ENCODE assay signal across 32 cellular contexts in the genomic region with DNA sequence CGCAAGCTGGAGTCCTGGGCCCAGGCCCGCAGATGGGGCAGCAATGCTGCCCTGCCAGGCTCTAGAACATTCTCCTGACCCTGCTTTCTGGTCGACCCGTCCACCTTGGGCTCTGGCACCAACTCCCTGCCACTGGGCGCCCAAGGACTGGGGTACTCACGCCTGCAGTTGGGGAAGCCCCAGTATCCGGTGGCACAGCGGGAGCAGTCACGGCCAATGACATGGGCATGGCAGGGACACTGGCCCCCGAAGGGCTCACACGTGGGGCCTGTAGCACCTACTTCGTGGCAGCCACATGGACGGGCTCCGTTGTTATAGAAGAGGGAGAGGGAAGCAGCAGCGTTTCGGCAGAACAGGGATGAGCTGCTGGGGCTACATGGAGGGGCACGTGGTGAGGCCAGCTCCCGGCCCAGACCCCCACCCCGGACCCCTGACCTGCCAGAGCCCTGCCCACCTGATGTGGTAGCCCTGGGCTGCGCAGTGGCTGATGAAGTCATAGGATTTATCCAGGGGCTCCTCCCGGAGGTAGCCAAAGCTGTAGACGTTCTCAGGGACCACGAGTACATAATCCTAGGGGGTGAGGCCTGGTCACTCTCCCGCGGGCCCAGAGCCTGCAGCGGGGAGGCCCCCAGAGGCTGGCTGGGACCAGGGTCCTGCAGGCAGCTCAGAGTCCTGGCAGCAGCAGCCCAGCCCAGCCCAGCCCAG.
"Had no signal": no experiment of that assay in that cellular context is flagged by ENCODE, and none has a peak within 500 bp of the region (broad histone marks: within the 10 kb centered on the region; RNA-seq: fewer than 3 reads in every experiment).

No MANE protein-coding gene starts in this region.

- H3K36me3 Mint-ChIP-seq: activated CD4-positive, alpha-beta memory T cell treated with anti-CD3 and anti-CD28 coated beads for 36 hours; activated CD8-positive, alpha-beta memory T cell treated with anti-CD3 and anti-CD28 coated beads, Interleukin-2, amount 10 ng/mL, durations not matched to agents 7 days and 5 days; activated naive CD4-positive, alpha-beta T cell treated with anti-CD3 and anti-CD28 coated beads, Interleukin-2, amount 10 ng/mL, durations not matched to agents 7 days and 5 days; activated naive CD8-positive, alpha-beta T cell had no signal

- H3K4me1 ChIP-seq: esophagus muscularis mucosa, foreskin keratinocyte, gastrocnemius medialis had no signal

- DNase-seq: activated CD4-positive, alpha-beta memory T cell treated with anti-CD3 and anti-CD28 coated beads for 36 hours; activated CD4-positive, alpha-beta T cell treated with anti-CD3 and anti-CD28 coated beads for 36 hours; activated CD4-positive, alpha-beta T cell treated with anti-CD3 and anti-CD28 coated beads, Interleukin-2, amount 10 ng/mL, durations not matched to agents 24 days and 14 days; activated CD4-positive, CD25-positive, alpha-beta regulatory T cell; activated CD4-positive, CD25-positive, alpha-beta regulatory T cell treated with anti-CD3 and anti-CD28 coated beads, Interleukin-2, amount 50 U/mL, for 72 hours; activated CD8-positive, alpha-beta memory T cell treated with anti-CD3 and anti-CD28 coated beads, Interleukin-2, amount 10 ng/mL, durations not matched to agents 7 days and 5 days; activated CD8-positive, alpha-beta memory T cell treated with anti-CD3 and anti-CD28 coated beads, Interleukin-2, amount 50 U/mL, for 4 hours; activated CD8-positive, alpha-beta T cell treated with anti-CD3 and anti-CD28 coated beads, Interleukin-2, amount 10 ng/mL, durations not matched to agents 7 days and 5 days; activated effector memory CD4-positive, alpha-beta T cell treated with anti-CD3 and anti-CD28 coated beads, Interleukin-2, amount 50 U/mL, for 16 hours; activated naive CD4-positive, alpha-beta T cell treated with anti-CD3 and anti-CD28 coated beads, Interleukin-2, amount 10 ng/mL, durations not matched to agents 7 days and 5 days; activated T-cell treated with anti-CD3 and anti-CD28 coated beads, Interleukin-2, amount 50 U/mL, for 1 hour; activated T-cell treated with anti-CD3 and anti-CD28 coated beads, Interleukin-2, amount 50 U/mL, for 48 hours; amniotic stem cell; anterior cingulate cortex; brain microvascular endothelial cell; dorsolateral prefrontal cortex; effector memory CD8-positive, alpha-beta T cell; erythroblast; foreskin keratinocyte; gastrocnemius medialis; glutamatergic neuron; T-helper 2 cell had no signal

- ATAC-seq: activated CD4-positive, alpha-beta T cell treated with anti-CD3 and anti-CD28 coated beads for 36 hours; activated CD8-positive, alpha-beta memory T cell treated with anti-CD3 and anti-CD28 coated beads, Interleukin-2, amount 10 ng/mL, durations not matched to agents 7 days and 5 days; activated CD8-positive, alpha-beta T cell treated with anti-CD3 and anti-CD28 coated beads, Interleukin-2, amount 10 ng/mL, durations not matched to agents 7 days and 5 days; effector memory CD8-positive, alpha-beta T cell; foreskin keratinocyte; gastrocnemius medialis; heart left ventricle had no signal

- H3K27me3 Mint-ChIP-seq: activated CD4-positive, alpha-beta memory T cell treated with anti-CD3 and anti-CD28 coated beads for 36 hours; activated CD4-positive, alpha-beta T cell treated with anti-CD3 and anti-CD28 coated beads for 36 hours; activated CD4-positive, alpha-beta T cell treated with anti-CD3 and anti-CD28 coated beads, Interleukin-2, amount 10 ng/mL, durations not matched to agents 24 days and 14 days; activated CD8-positive, alpha-beta memory T cell treated with anti-CD3 and anti-CD28 coated beads, Interleukin-2, amount 10 ng/mL, durations not matched to agents 7 days and 5 days; activated naive CD4-positive, alpha-beta T cell treated with anti-CD3 and anti-CD28 coated beads, Interleukin-2, amount 10 ng/mL, durations not matched to agents 7 days and 5 days; activated naive CD8-positive, alpha-beta T cell; central memory CD8-positive, alpha-beta T cell; dendritic cell treated with granulocyte-macrophage colony-stimulating factor and Interleukin-4, amounts not matched to agents 40 ng/mL and 50 ng/mL, for 4 days; effector memory CD8-positive, alpha-beta T cell had no signal

- H3K4me3 Mint-ChIP-seq: activated CD4-positive, alpha-beta memory T cell treated with anti-CD3 and anti-CD28 coated beads for 36 hours; activated CD4-positive, alpha-beta T cell treated with anti-CD3 and anti-CD28 coated beads for 36 hours; activated CD4-positive, alpha-beta T cell treated with anti-CD3 and anti-CD28 coated beads, Interleukin-2, amount 10 ng/mL, durations not matched to agents 24 days and 14 days; activated CD8-positive, alpha-beta memory T cell treated with anti-CD3 and anti-CD28 coated beads, Interleukin-2, amount 10 ng/mL, durations not matched to agents 7 days and 5 days; activated CD8-positive, alpha-beta T cell treated with anti-CD3 and anti-CD28 coated beads, Interleukin-2, amount 10 ng/mL, durations not matched to agents 7 days and 5 days; activated naive CD4-positive, alpha-beta T cell treated with anti-CD3 and anti-CD28 coated beads, Interleukin-2, amount 10 ng/mL, durations not matched to agents 7 days and 5 days; activated naive CD8-positive, alpha-beta T cell; activated T-helper 1 cell treated with anti-CD3 and anti-CD28 coated beads, Interleukin-12 subunit alpha, Interleukin-12 subunit beta, Interleukin-2, Interleukin-4 antibody, amounts not matched to agents 30 ng/mL and 10 ng/mL and 1 ng/mL, durations not matched to agents 14 hours and 24 hours and 36 hours; central memory CD8-positive, alpha-beta T cell; dendritic cell treated with granulocyte-macrophage colony-stimulating factor and Interleukin-4, amounts not matched to agents 40 ng/mL and 50 ng/mL, for 4 days; effector memory CD8-positive, alpha-beta T cell had no signal

- H3K27me3 ChIP-seq: brain microvascular endothelial cell, dorsolateral prefrontal cortex, esophagus muscularis mucosa, foreskin keratinocyte, gastrocnemius medialis, heart left ventricle had no signal

- H3K27ac ChIP-seq: brain microvascular endothelial cell, coronary artery, dorsolateral prefrontal cortex, esophagus muscularis mucosa, foreskin keratinocyte, gastrocnemius medialis had no signal

- FAIRE-seq: astrocyte, bronchial epithelial cell had no signal

- H3K9me3 ChIP-seq: esophagus muscularis mucosa, gastrocnemius medialis, heart left ventricle had no signal

- H3K27ac Mint-ChIP-seq: activated CD4-positive, alpha-beta memory T cell treated with anti-CD3 and anti-CD28 coated beads for 36 hours; activated CD4-positive, alpha-beta T cell treated with anti-CD3 and anti-CD28 coated beads for 36 hours; activated CD4-positive, alpha-beta T cell treated with anti-CD3 and anti-CD28 coated beads, Interleukin-2, amount 10 ng/mL, durations not matched to agents 24 days and 14 days; activated CD8-positive, alpha-beta memory T cell treated with anti-CD3 and anti-CD28 coated beads, Interleukin-2, amount 10 ng/mL, durations not matched to agents 7 days and 5 days; activated CD8-positive, alpha-beta T cell treated with anti-CD3 and anti-CD28 coated beads, Interleukin-2, amount 10 ng/mL, durations not matched to agents 7 days and 5 days; activated naive CD4-positive, alpha-beta T cell treated with anti-CD3 and anti-CD28 coated beads, Interleukin-2, amount 10 ng/mL, durations not matched to agents 7 days and 5 days; activated naive CD8-positive, alpha-beta T cell; activated T-helper 1 cell treated with anti-CD3 and anti-CD28 coated beads, Interleukin-12 subunit alpha, Interleukin-12 subunit beta, Interleukin-2, Interleukin-4 antibody, amounts not matched to agents 30 ng/mL and 10 ng/mL and 1 ng/mL, durations not matched to agents 14 hours and 24 hours and 36 hours; activated T-helper 2 cell treated with anti-CD3 and anti-CD28 coated beads, Interferon-gamma antibody, Interleukin-2, Interleukin-4, amounts not matched to agents 10 μg/mL and 5 μg/mL and 100 μg/mL, durations not matched to agents 14 hours and 24 hours and 36 hours; dendritic cell treated with granulocyte-macrophage colony-stimulating factor and Interleukin-4, amounts not matched to agents 40 ng/mL and 50 ng/mL, for 4 days; effector memory CD8-positive, alpha-beta T cell had no signal

- H3K4me3 ChIP-seq: coronary artery, dorsolateral prefrontal cortex, esophagus muscularis mucosa, gastrocnemius medialis, heart left ventricle had no signal

- H3K4me1 Mint-ChIP-seq: activated CD4-positive, alpha-beta T cell treated with anti-CD3 and anti-CD28 coated beads for 36 hours; activated CD4-positive, alpha-beta T cell treated with anti-CD3 and anti-CD28 coated beads, Interleukin-2, amount 10 ng/mL, durations not matched to agents 24 days and 14 days; activated CD8-positive, alpha-beta memory T cell treated with anti-CD3 and anti-CD28 coated beads, Interleukin-2, amount 10 ng/mL, durations not matched to agents 7 days and 5 days; activated naive CD4-positive, alpha-beta T cell treated with anti-CD3 and anti-CD28 coated beads, Interleukin-2, amount 10 ng/mL, durations not matched to agents 7 days and 5 days; central memory CD8-positive, alpha-beta T cell had no signal

- H3K9me3 Mint-ChIP-seq: activated CD4-positive, alpha-beta memory T cell treated with anti-CD3 and anti-CD28 coated beads for 36 hours; activated CD4-positive, alpha-beta T cell treated with anti-CD3 and anti-CD28 coated beads, Interleukin-2, amount 10 ng/mL, durations not matched to agents 24 days and 14 days; activated naive CD4-positive, alpha-beta T cell treated with anti-CD3 and anti-CD28 coated beads, Interleukin-2, amount 10 ng/mL, durations not matched to agents 7 days and 5 days; activated T-helper 1 cell treated with anti-CD3 and anti-CD28 coated beads, Interleukin-12 subunit alpha, Interleukin-12 subunit beta, Interleukin-2, Interleukin-4 antibody, amounts not matched to agents 30 ng/mL and 10 ng/mL and 1 ng/mL, durations not matched to agents 14 hours and 24 hours and 36 hours; activated T-helper 2 cell treated with anti-CD3 and anti-CD28 coated beads, Interferon-gamma antibody, Interleukin-2, Interleukin-4, amounts not matched to agents 10 μg/mL and 5 μg/mL and 100 μg/mL, durations not matched to agents 14 hours and 24 hours and 36 hours; central memory CD8-positive, alpha-beta T cell; dendritic cell treated with granulocyte-macrophage colony-stimulating factor and Interleukin-4, amounts not matched to agents 40 ng/mL and 50 ng/mL, for 4 days; effector memory CD8-positive, alpha-beta T cell had no signal
